22 cellular contexts compared by ENCODE assay signal in the genomic region with DNA sequence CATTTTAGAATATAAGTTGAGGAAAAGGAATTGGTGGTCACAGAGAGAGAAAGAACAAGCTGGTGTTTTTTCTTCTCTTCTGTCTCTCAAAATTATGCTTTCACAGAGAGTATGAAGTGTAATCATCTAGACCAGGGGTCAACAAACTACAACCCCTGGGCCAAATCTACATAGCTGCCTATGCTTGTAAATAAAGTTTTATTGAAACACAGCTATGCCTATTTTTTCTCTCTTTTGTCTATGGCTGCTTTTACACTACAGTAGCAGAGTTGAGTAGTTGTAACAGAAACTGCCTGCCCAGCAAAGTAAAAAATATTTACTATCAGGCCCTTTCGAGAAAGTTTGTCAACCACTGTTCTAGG. TPM values are rescaled to one million over a fixed set of nuclear protein-coding genes. Genes with fewer than 3 reads are reported as not detected.
A peak's percentile ranks its signal among the peaks of the same experiment; 100 is the strongest.
DNase-seq lines count a peak whose midpoint lies in the region; ATAC-seq and TF ChIP-seq lines count a peak whose summit lies in the region.
"Had no signal": no experiment of that assay in that cellular context is flagged by ENCODE, and none has a peak within 500 bp of the region (broad histone marks: within the 10 kb centered on the region; RNA-seq: fewer than 3 reads in every experiment).

No MANE protein-coding gene starts in this region.

- intact Hi-C loops in CD4-positive, alpha-beta T cell (cut with DNase I, micrococcal nuclease): loop anchor here (2.0 kb wide), 2 partner anchors 32 to 34 kb away; no protein-coding TSS in a partner anchor
- intact Hi-C loops in activated T-helper 1 cell treated with anti-CD3 and anti-CD28 coated beads, Interleukin-12 subunit alpha, Interleukin-12 subunit beta, Interleukin-2, Interleukin-4 antibody, amounts not matched to agents 30 ng/mL and 10 ng/mL and 1 ng/mL, durations not matched to agents 14 hours and 24 hours and 36 hours (cut with micrococcal nuclease): loop anchor here (1.0 to 5.0 kb wide), 7 partner anchors 24 to 116 kb away; no protein-coding TSS in a partner anchor
- intact Hi-C loops in lower lobe of right lung (cut with DNase I): no loop called here

- CTCF ChIA-PET in CD4-positive, alpha-beta T cell (lab: Charles Lee): interaction anchor here (1.0 to 3.4 kb wide), 5 partner anchors 30 to 41 kb away, joined by 3 to 13 read pairs (median 5); no protein-coding TSS in a partner anchor

- no peak overlapping the region for H3K4me3 ChIP-seq in BLaER1 treated with 17β-estradiol and CSF1 and Interleukin-3, amounts not matched to agents 10 nM and 100 nM
- no peak overlapping the region for H3K4me3 ChIP-seq in lower lobe of right lung
- H3K4me3 ChIP-seq: body of pancreas, thyroid gland had no signal

- no peak for TF ChIP-seq CTCF in CD4-positive, alpha-beta T cell (IDR thresholded peaks at IDR 0.05)
- TF ChIP-seq CTCF in lower lobe of right lung (IDR thresholded peaks at IDR 0.05) (no peak), mesothelial cell of epicardium (IDR thresholded peaks at IDR 0.05; ENCODE audit: unreplicated experiment) (no peak)

- no peaks in the 10 kb centered on the region for H3K9me3 Mint-ChIP-seq in CD4-positive, alpha-beta T cell
- H3K9me3 Mint-ChIP-seq in activated T-helper 1 cell treated with anti-CD3 and anti-CD28 coated beads, Interleukin-12 subunit alpha, Interleukin-12 subunit beta, Interleukin-2, Interleukin-4 antibody, amounts not matched to agents 30 ng/mL and 10 ng/mL and 1 ng/mL, durations not matched to agents 14 hours and 24 hours and 36 hours: no peaks in the 10 kb centered on the region
- peaks cover 43% of the 10 kb centered on the region for H3K9me3 Mint-ChIP-seq in mesothelial cell of epicardium

- peaks cover 0 to 5% (median 0%) of the 10 kb centered on the region in 11 experiments; a peak in 1 of 22 replicates for H3K27me3 ChIP-seq in BLaER1 treated with 17β-estradiol and CSF1 and Interleukin-3, amounts not matched to agents 10 nM and 100 nM
- H3K27me3 ChIP-seq in CD4-positive, alpha-beta T cell (ENCODE audit: control insufficient read depth, insufficient read depth, low read length): no peaks in the 10 kb centered on the region
- H3K27me3 ChIP-seq in lower lobe of right lung (ENCODE audit: low read depth): no peaks in the 10 kb centered on the region
- H3K27me3 ChIP-seq: BE2C, body of pancreas, thyroid gland had no signal

- H3K36me3 Mint-ChIP-seq in CD4-positive, alpha-beta T cell (ENCODE audit: low read depth): peaks cover 9% of the 10 kb centered on the region
- H3K36me3 Mint-ChIP-seq in activated T-helper 1 cell treated with anti-CD3 and anti-CD28 coated beads, Interleukin-12 subunit alpha, Interleukin-12 subunit beta, Interleukin-2, Interleukin-4 antibody, amounts not matched to agents 30 ng/mL and 10 ng/mL and 1 ng/mL, durations not matched to agents 14 hours and 24 hours and 36 hours (ENCODE audit: low read depth): peaks cover 7% of the 10 kb centered on the region
- H3K36me3 Mint-ChIP-seq in mesothelial cell of epicardium: peaks cover 5% of the 10 kb centered on the region

- POLR2A ChIA-PET in CD4-positive, alpha-beta T cell (lab: Charles Lee): interaction anchor here (0.9 to 6.3 kb wide), 26 partner anchors 8 to 437 kb away, joined by 3 to 239 read pairs (median 11); a partner anchor contains a TSS

- peak overlapping the region; percentile 81 for H3K4me3 Mint-ChIP-seq in CD4-positive, alpha-beta T cell
- H3K4me3 Mint-ChIP-seq in activated T-helper 1 cell treated with anti-CD3 and anti-CD28 coated beads, Interleukin-12 subunit alpha, Interleukin-12 subunit beta, Interleukin-2, Interleukin-4 antibody, amounts not matched to agents 30 ng/mL and 10 ng/mL and 1 ng/mL, durations not matched to agents 14 hours and 24 hours and 36 hours: peak overlapping the region; percentile 37
- H3K4me3 Mint-ChIP-seq in mesothelial cell of epicardium: no peak overlapping the region

- DNase-seq in CD4-positive, alpha-beta T cell: no peak
- DNase-seq in activated T-helper 1 cell treated with anti-CD3 and anti-CD28 coated beads, Interleukin-12 subunit alpha, Interleukin-12 subunit beta, Interleukin-2, Interleukin-4 antibody, amounts not matched to agents 30 ng/mL and 10 ng/mL and 1 ng/mL, durations not matched to agents 14 hours and 24 hours and 36 hours (ENCODE audit: low spot score): no peak
- no peak for DNase-seq in lower lobe of right lung
- no peak for DNase-seq in stimulated activated CD8-positive, alpha-beta memory T cell treated with anti-CD3 and anti-CD28 coated beads, Interleukin-4, amount 100 ng/mL, for 48 hours
- DNase-seq in occipital lobe (lab: John Stamatoyannopoulos, UW): no peak
- DNase-seq in mesothelial cell of epicardium (ENCODE audit: low spot score in 2 of 2, unreplicated experiment in 2 of 2): no peak
- DNase-seq: BE2C; body of pancreas; cortex of kidney; HCEC 1CT; NCI-H1436; NCI-H345; stimulated activated CD4-positive, alpha-beta T cell treated with anti-CD3 and anti-CD28 coated beads, Interleukin-2, amount 100 ng/mL, for 24 hours; thyroid gland had no signal

- no peaks in the 10 kb centered on the region for H3K36me3 ChIP-seq in BLaER1 treated with 17β-estradiol and CSF1 and Interleukin-3, amounts not matched to agents 10 nM and 100 nM
- no peaks in the 10 kb centered on the region for H3K36me3 ChIP-seq in lower lobe of right lung
- H3K36me3 ChIP-seq: BE2C, thyroid gland had no signal

- peak overlapping the region in 9 of 11 experiments; percentile 31 to 57 (median 41); a peak in 12 of 22 replicates for H3K4me2 ChIP-seq in BLaER1 treated with 17β-estradiol and CSF1 and Interleukin-3, amounts not matched to agents 10 nM and 100 nM

- H3K27ac ChIP-seq in BLaER1 treated with 17β-estradiol and CSF1 and Interleukin-3, amounts not matched to agents 10 nM and 100 nM: peak overlapping the region in 10 of 11 experiments; percentile 4 to 74 (median 52); a peak in 14 of 22 replicates
- H3K27ac ChIP-seq in CD4-positive, alpha-beta T cell (ENCODE audit: low read depth, low read length): peak overlapping the region; percentile 78
- H3K27ac ChIP-seq in lower lobe of right lung: peak overlapping the region; percentile 41
- H3K27ac ChIP-seq: thyroid gland had no signal

- peak overlapping the region; percentile 98 for H3K27ac Mint-ChIP-seq in CD4-positive, alpha-beta T cell
- H3K27ac Mint-ChIP-seq in activated T-helper 1 cell treated with anti-CD3 and anti-CD28 coated beads, Interleukin-12 subunit alpha, Interleukin-12 subunit beta, Interleukin-2, Interleukin-4 antibody, amounts not matched to agents 30 ng/mL and 10 ng/mL and 1 ng/mL, durations not matched to agents 14 hours and 24 hours and 36 hours: peak overlapping the region; percentile 89
- no peak overlapping the region for H3K27ac Mint-ChIP-seq in mesothelial cell of epicardium

- H3K4me1 Mint-ChIP-seq in CD4-positive, alpha-beta T cell (ENCODE audit: low read depth): peaks cover 84% of the 10 kb centered on the region
- peaks cover 64% of the 10 kb centered on the region for H3K4me1 Mint-ChIP-seq in activated T-helper 1 cell treated with anti-CD3 and anti-CD28 coated beads, Interleukin-12 subunit alpha, Interleukin-12 subunit beta, Interleukin-2, Interleukin-4 antibody, amounts not matched to agents 30 ng/mL and 10 ng/mL and 1 ng/mL, durations not matched to agents 14 hours and 24 hours and 36 hours (ENCODE audit: low read depth)
- peaks cover 6% of the 10 kb centered on the region for H3K4me1 Mint-ChIP-seq in mesothelial cell of epicardium

- no peaks in the 10 kb centered on the region for H4K20me1 ChIP-seq in BLaER1 treated with 17β-estradiol and CSF1 and Interleukin-3, amounts not matched to agents 10 nM and 100 nM

- no peaks in the 10 kb centered on the region for H3K27me3 Mint-ChIP-seq in CD4-positive, alpha-beta T cell
- peaks cover 1% of the 10 kb centered on the region for H3K27me3 Mint-ChIP-seq in activated T-helper 1 cell treated with anti-CD3 and anti-CD28 coated beads, Interleukin-12 subunit alpha, Interleukin-12 subunit beta, Interleukin-2, Interleukin-4 antibody, amounts not matched to agents 30 ng/mL and 10 ng/mL and 1 ng/mL, durations not matched to agents 14 hours and 24 hours and 36 hours (ENCODE audit: insufficient read depth)
- H3K27me3 Mint-ChIP-seq in mesothelial cell of epicardium (ENCODE audit: low read depth): no peaks in the 10 kb centered on the region

- no peak for ATAC-seq in CD4-positive, alpha-beta T cell (ENCODE audit: poor library complexity)
- no peak for ATAC-seq in lower lobe of right lung
- ATAC-seq: body of pancreas, sciatic nerve had no signal

- H3K9me3 ChIP-seq in BLaER1 treated with 17β-estradiol and CSF1 and Interleukin-3, amounts not matched to agents 10 nM and 100 nM (replicated peaks in 1 of 11): peaks cover 2 to 49% (median 26%) of the 10 kb centered on the region in 11 experiments; a peak in 20 of 22 replicates
- H3K9me3 ChIP-seq in CD4-positive, alpha-beta T cell (ENCODE audit: control insufficient read depth, low read length): no peaks in the 10 kb centered on the region
- H3K9me3 ChIP-seq in lower lobe of right lung: no peaks in the 10 kb centered on the region
- H3K9me3 ChIP-seq: BE2C, body of pancreas, thyroid gland had no signal

- H3K9ac ChIP-seq in BLaER1 treated with 17β-estradiol and CSF1 and Interleukin-3, amounts not matched to agents 10 nM and 100 nM: no peak overlapping the region

- peaks cover 13 to 73% (median 28%) of the 10 kb centered on the region in 10 experiments for H3K4me1 ChIP-seq in BLaER1 treated with 17β-estradiol and CSF1 and Interleukin-3, amounts not matched to agents 10 nM and 100 nM
- peaks cover 11% of the 10 kb centered on the region for H3K4me1 ChIP-seq in lower lobe of right lung
- H3K4me1 ChIP-seq: BE2C, body of pancreas, thyroid gland had no signal

RNA-seq across cellular contexts. Expression of a gene that starts 6.7 kb away (rescaled TPM):
- not detected for total RNA-seq in CD4-positive, alpha-beta T cell
- total RNA-seq in activated T-helper 1 cell treated with anti-CD3 and anti-CD28 coated beads, Interleukin-12 subunit alpha, Interleukin-12 subunit beta, Interleukin-2, Interleukin-4 antibody, amounts not matched to agents 30 ng/mL and 10 ng/mL and 1 ng/mL, durations not matched to agents 14 hours and 24 hours and 36 hours: 0.05 TPM in 2 replicates
- total RNA-seq in lower lobe of right lung (not detected), occipital lobe (0.31 TPM), mesothelial cell of epicardium (0.34 to 0.44 TPM (median 0.38 TPM) in 3 replicates)
- total RNA-seq: body of pancreas; epithelial cell of proximal tubule; glomerular endothelial cell; HT1080; mesenteric fat pad; omental fat pad; sciatic nerve; T-helper 2 cell treated with Interferon-gamma antibody and Interleukin-4, amounts not matched to agents 100 ng/mL and 5 ng/mL, for 36 hours had no signal
